Comparison of ENCODE assay signal across 10 cellular contexts in the genomic region with DNA sequence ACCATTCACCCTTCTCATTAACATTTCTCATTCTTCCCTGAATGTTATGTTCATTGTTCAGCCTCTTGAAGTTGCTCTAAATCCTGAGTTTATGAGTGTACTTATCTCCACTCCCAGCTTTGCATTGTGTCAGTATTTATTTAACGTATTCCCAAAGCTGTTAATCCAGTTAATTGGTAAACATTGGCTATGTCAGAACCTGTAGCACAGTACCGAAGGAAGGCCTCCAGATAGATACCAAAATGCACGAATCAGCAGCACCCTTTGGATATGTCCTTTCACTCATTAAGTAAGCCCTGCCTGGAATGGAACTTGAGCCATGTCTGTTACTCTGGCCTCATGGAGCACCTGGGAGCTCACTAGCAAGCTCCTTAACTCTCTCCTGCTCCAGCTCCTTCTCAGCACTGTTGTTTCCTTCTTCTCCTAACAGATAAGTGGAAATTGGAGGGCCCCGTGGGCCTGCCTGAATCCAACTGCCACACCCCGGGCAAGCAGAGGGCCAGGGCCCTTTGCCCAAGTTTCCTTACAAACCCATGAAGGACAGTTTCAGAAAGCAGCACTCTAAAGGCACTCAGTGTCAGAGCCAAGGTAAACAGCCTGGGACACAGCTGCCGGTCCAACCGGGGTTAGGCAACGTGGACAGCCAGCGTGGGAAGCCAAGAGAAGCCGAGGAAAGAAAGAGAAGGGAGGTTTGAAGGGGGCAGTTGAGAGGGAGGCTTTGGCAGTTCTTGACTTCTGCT.
DNase-seq lines count a peak whose midpoint lies in the region; ATAC-seq, FAIRE-seq and TF ChIP-seq lines count a peak whose summit lies in the region.
"Had no signal": no experiment of that assay in that cellular context is flagged by ENCODE, and none has a peak within 500 bp of the region (broad histone marks: within the 10 kb centered on the region; RNA-seq: fewer than 3 reads in every experiment).

No MANE protein-coding gene starts in this region.

- ATAC-seq in GM19463 (IDR thresholded peaks at IDR 0.05; ENCODE audit: unreplicated experiment) (no peak), HG03378 (IDR thresholded peaks at IDR 0.05; ENCODE audit: unreplicated experiment) (no peak)
- no peak for ATAC-seq in natural killer cell treated with Interleukin-12 subunit alpha and Interleukin-12 subunit beta and Interleukin-15 and Interleukin-18, amount 100 ng/mL, for 72 hours

- WGBS in thyroid gland, 2 donors: 28 to 32% methylated on average over 9 to 10 of the region's 10 CpGs

- intact Hi-C loops in kidney (cut with DNase I): no loop called here
- intact Hi-C loops in thyroid gland (cut with DNase I): no loop called here

- no peak for TF ChIP-seq CTCF in kidney (IDR thresholded peaks at IDR 0.05; ENCODE audit: borderline replicate concordance, extremely low read depth, insufficient read depth)
- TF ChIP-seq CTCF in thyroid gland (IDR thresholded peaks at IDR 0.05): no peak
- TF ChIP-seq CTCF in GM20000 (IDR thresholded peaks at IDR 0.05; ENCODE audit: extremely low read depth, missing control alignments): no peak

- H3K4me3 Mint-ChIP-seq in natural killer cell treated with Interleukin-12 subunit alpha and Interleukin-12 subunit beta and Interleukin-15 and Interleukin-18, amount 100 ng/mL, for 72 hours: no peak overlapping the region
- H3K4me3 Mint-ChIP-seq: central memory CD8-positive, alpha-beta T cell had no signal

- no peaks in the 10 kb centered on the region for H3K4me1 Mint-ChIP-seq in natural killer cell treated with Interleukin-12 subunit alpha and Interleukin-12 subunit beta and Interleukin-15 and Interleukin-18, amount 100 ng/mL, for 72 hours (ENCODE audit: low read depth in 2 of 2)
- H3K4me1 Mint-ChIP-seq: central memory CD8-positive, alpha-beta T cell had no signal

- no peak for FAIRE-seq in kidney (lab: Jason Lieb, UNC)

- no peak for TF ChIP-seq POLR2A in thyroid gland (IDR thresholded peaks at IDR 0.05)

- H3K9me3 ChIP-seq in kidney (ENCODE audit: control insufficient read depth in 1 of 2, low read length in 2 of 2) (no peaks in the 10 kb centered on the region), thyroid gland (no peaks in the 10 kb centered on the region)

- H3K4me1 ChIP-seq in kidney (ENCODE audit: control insufficient read depth in 1 of 2, insufficient read depth in 1 of 2, low read depth in 1 of 2, low read length in 2 of 2) (no peaks in the 10 kb centered on the region), thyroid gland (peaks cover 38 to 41% of the 10 kb centered on the region in 2 donors)

- peak; percentile 28 for DNase-seq in NCI-H1436 (lab: John Stamatoyannopoulos, UW)
- peak; percentile 78 for DNase-seq in kidney
- peak; percentile 88 to 90 for DNase-seq in thyroid gland
- DNase-seq in GM20000 (ENCODE audit: low spot score): no peak
- DNase-seq in natural killer cell treated with Interleukin-12 subunit alpha and Interleukin-12 subunit beta and Interleukin-15 and Interleukin-18, amount 100 ng/mL, for 72 hours (ENCODE audit: low spot score): no peak
- DNase-seq: stimulated activated CD4-positive, alpha-beta T cell treated with anti-CD3 and anti-CD28 coated beads, Interleukin-4, amount 100 ng/mL, for 24 hours had no signal

- H3K9ac ChIP-seq in kidney (ENCODE audit: low read length in 2 of 2): no peak overlapping the region

- H3K27ac ChIP-seq in angular gyrus (ENCODE audit: low read depth, low read length): peak overlapping the region; percentile 53
- H3K27ac ChIP-seq in kidney (ENCODE audit: low read depth in 2 of 2, low read length in 2 of 2): peak overlapping the region in 1 of 2 donors; percentile 10
- peak overlapping the region; percentile 50 to 80 (median 69) for H3K27ac ChIP-seq in thyroid gland

- H3K27ac Mint-ChIP-seq in natural killer cell treated with Interleukin-12 subunit alpha and Interleukin-12 subunit beta and Interleukin-15 and Interleukin-18, amount 100 ng/mL, for 72 hours: no peak overlapping the region

- no peaks in the 10 kb centered on the region for H3K27me3 ChIP-seq in thyroid gland

- no peaks in the 10 kb centered on the region for H3K27me3 Mint-ChIP-seq in natural killer cell treated with Interleukin-12 subunit alpha and Interleukin-12 subunit beta and Interleukin-15 and Interleukin-18, amount 100 ng/mL, for 72 hours

- H3K36me3 Mint-ChIP-seq in natural killer cell treated with Interleukin-12 subunit alpha and Interleukin-12 subunit beta and Interleukin-15 and Interleukin-18, amount 100 ng/mL, for 72 hours: no peaks in the 10 kb centered on the region

- H3K36me3 ChIP-seq in kidney (ENCODE audit: control insufficient read depth in 1 of 2, insufficient read depth in 2 of 2, low read length in 2 of 2) (no peaks in the 10 kb centered on the region), thyroid gland (no peaks in the 10 kb centered on the region)

- H3K9me3 Mint-ChIP-seq in natural killer cell treated with Interleukin-12 subunit alpha and Interleukin-12 subunit beta and Interleukin-15 and Interleukin-18, amount 100 ng/mL, for 72 hours: no peaks in the 10 kb centered on the region
- H3K9me3 Mint-ChIP-seq: central memory CD8-positive, alpha-beta T cell had no signal

- H3K4me3 ChIP-seq in kidney (ENCODE audit: low read length in 2 of 2) (no peak overlapping the region), thyroid gland (replicated peaks in 1 of 3) (no peak overlapping the region)

Comparison
In these comparisons a context has a peak if more than half of its experiments do, and no peak if none do; other contexts are left out.
1. DNase-seq: peak in NCI-H1436 (single experiment), kidney (single experiment) and thyroid gland (2 of 2); none in GM20000 (single experiment) and natural killer cell treated with Interleukin-12 subunit alpha and Interleukin-12 subunit beta and Interleukin-15 and Interleukin-18, amount 100 ng/mL, for 72 hours (single experiment).